ENCODE assay signal across 8 cellular contexts in genomic region chr2:203583696-203584095, GRCh38. TPM values are rescaled to one million over a fixed set of nuclear protein-coding genes. Genes with fewer than 3 reads are reported as not detected.
A peak's percentile ranks its signal among the peaks of the same experiment; 100 is the strongest.
DNase-seq lines count a peak whose midpoint lies in the region; ATAC-seq and TF ChIP-seq lines count a peak whose summit lies in the region.

No MANE protein-coding gene starts in this region.

- H3K9me3 Mint-ChIP-seq in activated CD8-positive, alpha-beta T cell treated with anti-CD3 and anti-CD28 coated beads, Interleukin-2, amount 10 ng/mL, durations not matched to agents 7 days and 5 days (ENCODE audit: insufficient read depth): no peaks in the 10 kb centered on the region

- TF ChIP-seq CTCF in heart left ventricle (IDR thresholded peaks at IDR 0.05): no peak
- no peak for TF ChIP-seq CTCF in right atrium auricular region (IDR thresholded peaks at IDR 0.05)
- TF ChIP-seq CTCF in parathyroid adenoma (IDR thresholded peaks at IDR 0.05): no peak
- TF ChIP-seq CTCF in ovary (IDR thresholded peaks at IDR 0.05): no peak

- H3K4me3 Mint-ChIP-seq in activated CD8-positive, alpha-beta T cell treated with anti-CD3 and anti-CD28 coated beads, Interleukin-2, amount 10 ng/mL, durations not matched to agents 7 days and 5 days: no peak overlapping the region

- H2AFZ ChIP-seq in parathyroid adenoma: peak overlapping the region; percentile 16

- H3K36me3 Mint-ChIP-seq in activated CD8-positive, alpha-beta T cell treated with anti-CD3 and anti-CD28 coated beads, Interleukin-2, amount 10 ng/mL, durations not matched to agents 7 days and 5 days (ENCODE audit: low read depth): no peaks in the 10 kb centered on the region

- peak overlapping the region in 3 of 12 donors; percentile 32 to 61 (median 60) for H3K27ac ChIP-seq in heart left ventricle
- H3K27ac ChIP-seq in right atrium auricular region: peak overlapping the region in 1 of 2 donors; percentile 46
- no peak overlapping the region for H3K27ac ChIP-seq in parathyroid adenoma
- H3K27ac ChIP-seq in ovary: no peak overlapping the region

- ATAC-seq in heart left ventricle: peak; percentile 67 to 91 (median 84)
- ATAC-seq in HG03139 (IDR thresholded peaks at IDR 0.05; ENCODE audit: unreplicated experiment): peak; percentile 63
- ATAC-seq in activated CD8-positive, alpha-beta T cell treated with anti-CD3 and anti-CD28 coated beads, Interleukin-2, amount 10 ng/mL, durations not matched to agents 7 days and 5 days: peak; percentile 22

- H3K4me1 Mint-ChIP-seq in activated CD8-positive, alpha-beta T cell treated with anti-CD3 and anti-CD28 coated beads, Interleukin-2, amount 10 ng/mL, durations not matched to agents 7 days and 5 days (ENCODE audit: low read depth): peaks cover 25% of the 10 kb centered on the region

- DNase-seq in heart left ventricle: peak in 4 of 5 donors; percentile 28 to 62 (median 34)
- DNase-seq in right atrium auricular region (ENCODE audit: low spot score): no peak
- DNase-seq in activated CD8-positive, alpha-beta T cell treated with anti-CD3 and anti-CD28 coated beads, Interleukin-2, amount 10 ng/mL, durations not matched to agents 7 days and 5 days: peak; percentile 29
- no peak for DNase-seq in ovary
- no peak for DNase-seq in CD1c-positive myeloid dendritic cell (ENCODE audit: extremely low spot score)
- no peak for DNase-seq in 8988T

- H3K9me3 ChIP-seq in heart left ventricle: no peaks in the 10 kb centered on the region
- no peaks in the 10 kb centered on the region for H3K9me3 ChIP-seq in right atrium auricular region
- no peaks in the 10 kb centered on the region for H3K9me3 ChIP-seq in parathyroid adenoma (ENCODE audit: control insufficient read depth, low read length)
- no peaks in the 10 kb centered on the region for H3K9me3 ChIP-seq in ovary

- POLR2A ChIA-PET in activated CD8-positive, alpha-beta T cell treated with anti-CD3 and anti-CD28 coated beads, Interleukin-2, amount 10 ng/mL, durations not matched to agents 7 days and 5 days (lab: Charles Lee): no interaction called here

- intact Hi-C loops in heart left ventricle (cut with DNase I) (loop anchor here in 1 of 10 donors (5.0 kb wide), 1 partner anchor 46 kb away; the partner anchor contains the start of gene RAPH1), ovary (cut with DNase I) (no loop called here)

- H3K4me2 ChIP-seq in parathyroid adenoma (ENCODE audit: low read length): no peak overlapping the region

- 49 to 69% (median 58%) methylated on average over 2 of the region's 2 CpGs for WGBS in heart left ventricle, 4 donors
- 79 to 83% (median 82%) methylated on average over 2 of the region's 2 CpGs for WGBS in ovary, 3 donors

- H3K4me3 ChIP-seq in heart left ventricle (no peak overlapping the region), right atrium auricular region (no peak overlapping the region), parathyroid adenoma (ENCODE audit: low read depth, low read length) (no peak overlapping the region), ovary (no peak overlapping the region)

- no peaks in the 10 kb centered on the region for H3K79me2 ChIP-seq in parathyroid adenoma

- no peaks in the 10 kb centered on the region for H3K36me3 ChIP-seq in heart left ventricle
- no peaks in the 10 kb centered on the region for H3K36me3 ChIP-seq in right atrium auricular region
- H3K36me3 ChIP-seq in parathyroid adenoma (ENCODE audit: control insufficient read depth, insufficient read depth, low read length): no peaks in the 10 kb centered on the region
- no peaks in the 10 kb centered on the region for H3K36me3 ChIP-seq in ovary

- no peak for TF ChIP-seq EP300 in ovary (IDR thresholded peaks at IDR 0.05)

- H3K9ac ChIP-seq in parathyroid adenoma: no peak overlapping the region

- H3K27ac Mint-ChIP-seq in activated CD8-positive, alpha-beta T cell treated with anti-CD3 and anti-CD28 coated beads, Interleukin-2, amount 10 ng/mL, durations not matched to agents 7 days and 5 days: no peak overlapping the region

- peaks cover 15% of the 10 kb centered on the region for H3K27me3 Mint-ChIP-seq in activated CD8-positive, alpha-beta T cell treated with anti-CD3 and anti-CD28 coated beads, Interleukin-2, amount 10 ng/mL, durations not matched to agents 7 days and 5 days (ENCODE audit: low read depth)

- TF ChIP-seq POLR2A in heart left ventricle (IDR thresholded peaks at IDR 0.05): no peak
- no peak for TF ChIP-seq POLR2A in ovary (IDR thresholded peaks at IDR 0.05)

- peaks cover 0 to 33% (median 19%) of the 10 kb centered on the region in 12 donors for H3K4me1 ChIP-seq in heart left ventricle
- H3K4me1 ChIP-seq in right atrium auricular region: peaks cover 0 to 33% of the 10 kb centered on the region in 2 donors
- H3K4me1 ChIP-seq in parathyroid adenoma: peaks cover 11% of the 10 kb centered on the region
- H3K4me1 ChIP-seq in ovary (ENCODE audit: insufficient read depth): peaks cover 1% of the 10 kb centered on the region

- H3K27me3 ChIP-seq in heart left ventricle (no peaks in the 10 kb centered on the region), right atrium auricular region (no peaks in the 10 kb centered on the region), parathyroid adenoma (ENCODE audit: control insufficient read depth, insufficient read depth, low read length) (no peaks in the 10 kb centered on the region), ovary (no peaks in the 10 kb centered on the region)

- CTCF ChIA-PET in activated CD8-positive, alpha-beta T cell treated with anti-CD3 and anti-CD28 coated beads, Interleukin-2, amount 10 ng/mL, durations not matched to agents 7 days and 5 days (lab: Charles Lee): interaction anchor here (0.9 to 1.2 kb wide), 2 partner anchors 99 to 232 kb away, joined by 3 to 4 read pairs; no protein-coding TSS in a partner anchor

RNA-seq across cellular contexts. Expression of gene RAPH1, which starts 48.6 kb away (rescaled TPM):
- 10 to 100 TPM; 13.1 to 30.4 (median 16.8) TPM for total RNA-seq in heart left ventricle
- 10 to 100 TPM in 1 of 2 donors, 1 to 10 TPM in 1; 3.6 to 10.3 TPM for polyA plus RNA-seq in heart left ventricle
- 10 to 100 TPM; 17.4 to 18.7 TPM for total RNA-seq in right atrium auricular region
- total RNA-seq in activated CD8-positive, alpha-beta T cell treated with anti-CD3 and anti-CD28 coated beads, Interleukin-2, amount 10 ng/mL, durations not matched to agents 7 days and 5 days: 1 to 10 TPM in 1 of 2 experiments, under 1 TPM in 1; 0.16 to 1.1 TPM
- 10 to 100 TPM in 5 of 7 donors, 1 to 10 TPM in 2; 6.8 to 23.5 (median 10.5) TPM for total RNA-seq in ovary
- 10 to 100 TPM in 1 of 2 donors, 1 to 10 TPM in 1; 2.7 to 13.6 TPM for polyA plus RNA-seq in ovary

Comparison
In these comparisons a context has a peak if more than half of its experiments do, and no peak if none do; other contexts are left out.
1. DNase-seq: peak in heart left ventricle (4 of 5) and activated CD8-positive, alpha-beta T cell treated with anti-CD3 and anti-CD28 coated beads, Interleukin-2, amount 10 ng/mL, durations not matched to agents 7 days and 5 days (single experiment); none in right atrium auricular region (single experiment), ovary (0 of 5), CD1c-positive myeloid dendritic cell (single experiment) and 8988T (single experiment).
2. ATAC-seq: peak in every context shown above with its lines; median percentile 84 in heart left ventricle; 63 in HG03139; 22 in activated CD8-positive, alpha-beta T cell treated with anti-CD3 and anti-CD28 coated beads, Interleukin-2, amount 10 ng/mL, durations not matched to agents 7 days and 5 days.